Comparison of ENCODE assay signal across 32 cellular contexts in the genomic region with DNA sequence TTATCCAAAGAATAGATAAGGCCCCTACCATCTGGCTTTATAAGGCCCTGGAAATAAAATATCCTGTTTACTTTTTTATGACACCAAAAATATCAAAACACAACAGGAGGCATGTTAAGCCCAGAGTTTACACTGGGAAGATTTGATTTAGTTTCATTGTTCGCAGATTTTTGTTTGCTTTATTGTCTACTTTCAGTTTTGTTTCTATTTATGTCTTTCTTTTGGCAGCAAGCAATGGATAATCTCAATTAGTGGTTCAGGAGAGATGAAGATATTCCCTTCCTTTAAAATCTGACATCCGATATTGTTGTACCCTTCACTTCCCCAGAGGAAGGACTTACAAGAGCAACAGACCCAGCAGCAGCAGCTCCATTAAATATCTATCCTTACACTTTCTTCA.
"Had no signal": no experiment of that assay in that cellular context is flagged by ENCODE, and none has a peak within 500 bp of the region (broad histone marks: within the 10 kb centered on the region; RNA-seq: fewer than 3 reads in every experiment).

No MANE protein-coding gene starts in this region.

- H3K27ac Mint-ChIP-seq: activated CD4-positive, alpha-beta memory T cell treated with anti-CD3 and anti-CD28 coated beads for 36 hours; activated CD4-positive, alpha-beta T cell treated with anti-CD3 and anti-CD28 coated beads for 36 hours; activated CD4-positive, alpha-beta T cell treated with anti-CD3 and anti-CD28 coated beads, Interleukin-2, amount 10 ng/mL, durations not matched to agents 24 days and 14 days; activated CD8-positive, alpha-beta memory T cell treated with anti-CD3 and anti-CD28 coated beads, Interleukin-2, amount 10 ng/mL, durations not matched to agents 7 days and 5 days; activated CD8-positive, alpha-beta T cell treated with anti-CD3 and anti-CD28 coated beads, Interleukin-2, amount 10 ng/mL, durations not matched to agents 7 days and 5 days; activated naive CD4-positive, alpha-beta T cell treated with anti-CD3 and anti-CD28 coated beads for 36 hours; activated naive CD4-positive, alpha-beta T cell treated with anti-CD3 and anti-CD28 coated beads, Interleukin-2, amount 50 U/mL, for 24 hours; activated naive CD8-positive, alpha-beta T cell treated with anti-CD3 and anti-CD28 coated beads for 36 hours; activated T-helper 1 cell treated with anti-CD3 and anti-CD28 coated beads, Interleukin-12 subunit alpha, Interleukin-12 subunit beta, Interleukin-2, Interleukin-4 antibody, amounts not matched to agents 30 ng/mL and 10 ng/mL and 1 ng/mL, durations not matched to agents 14 hours and 24 hours and 36 hours; activated T-helper 2 cell treated with anti-CD3 and anti-CD28 coated beads, Interferon-gamma antibody, Interleukin-2, Interleukin-4, amounts not matched to agents 10 μg/mL and 5 μg/mL and 100 μg/mL, durations not matched to agents 14 hours and 24 hours and 36 hours; brain had no signal

- H3K27me3 ChIP-seq: ascending aorta, breast epithelium, cardiac muscle cell, colonic mucosa, esophagus squamous epithelium, gastroesophageal sphincter, heart right ventricle, hepatocyte had no signal

- H3K27ac ChIP-seq: ascending aorta, breast epithelium, cardiac muscle cell, colonic mucosa, epithelial cell of prostate, esophagus squamous epithelium, gastroesophageal sphincter, heart right ventricle, hepatocyte had no signal

- H3K27me3 Mint-ChIP-seq: activated CD4-positive, alpha-beta memory T cell treated with anti-CD3 and anti-CD28 coated beads for 36 hours; activated CD4-positive, alpha-beta T cell treated with anti-CD3 and anti-CD28 coated beads for 36 hours; activated CD4-positive, alpha-beta T cell treated with anti-CD3 and anti-CD28 coated beads, Interleukin-2, amount 10 ng/mL, durations not matched to agents 24 days and 14 days; activated CD8-positive, alpha-beta memory T cell treated with anti-CD3 and anti-CD28 coated beads, Interleukin-2, amount 10 ng/mL, durations not matched to agents 7 days and 5 days; activated naive CD4-positive, alpha-beta T cell treated with anti-CD3 and anti-CD28 coated beads, Interleukin-2, amount 50 U/mL, for 24 hours; brain had no signal

- DNase-seq: activated CD4-positive, alpha-beta memory T cell treated with anti-CD3 and anti-CD28 coated beads for 36 hours; activated CD4-positive, alpha-beta T cell treated with anti-CD3 and anti-CD28 coated beads for 36 hours; activated CD4-positive, alpha-beta T cell treated with anti-CD3 and anti-CD28 coated beads, Interleukin-2, amount 10 ng/mL, durations not matched to agents 24 days and 14 days; activated CD4-positive, CD25-positive, alpha-beta regulatory T cell; activated CD4-positive, CD25-positive, alpha-beta regulatory T cell treated with anti-CD3 and anti-CD28 coated beads, Interleukin-2, amount 50 U/mL, for 72 hours; activated CD8-positive, alpha-beta memory T cell treated with anti-CD3 and anti-CD28 coated beads, Interleukin-2, amount 10 ng/mL, durations not matched to agents 7 days and 5 days; activated CD8-positive, alpha-beta memory T cell treated with anti-CD3 and anti-CD28 coated beads, Interleukin-2, amount 50 U/mL, for 4 hours; activated CD8-positive, alpha-beta T cell treated with anti-CD3 and anti-CD28 coated beads, Interleukin-2, amount 10 ng/mL, durations not matched to agents 7 days and 5 days; activated effector memory CD4-positive, alpha-beta T cell treated with anti-CD3 and anti-CD28 coated beads, Interleukin-2, amount 50 U/mL, for 16 hours; activated naive CD4-positive, alpha-beta T cell treated with anti-CD3 and anti-CD28 coated beads for 36 hours; activated naive CD8-positive, alpha-beta T cell treated with anti-CD3 and anti-CD28 coated beads for 36 hours; activated T-cell treated with anti-CD3 and anti-CD28 coated beads, Interleukin-2, amount 50 U/mL, for 1 hour; activated T-cell treated with anti-CD3 and anti-CD28 coated beads, Interleukin-2, amount 50 U/mL, for 48 hours; central memory CD4-positive, alpha-beta T cell; cerebellar nuclear complex; colonic mucosa; effector CD8-positive, alpha-beta T cell; esophagus squamous epithelium; foreskin melanocyte; heart right ventricle had no signal

- H3K4me3 Mint-ChIP-seq: activated CD4-positive, alpha-beta memory T cell treated with anti-CD3 and anti-CD28 coated beads for 36 hours; activated CD4-positive, alpha-beta T cell treated with anti-CD3 and anti-CD28 coated beads for 36 hours; activated CD4-positive, alpha-beta T cell treated with anti-CD3 and anti-CD28 coated beads, Interleukin-2, amount 10 ng/mL, durations not matched to agents 24 days and 14 days; activated CD8-positive, alpha-beta memory T cell treated with anti-CD3 and anti-CD28 coated beads, Interleukin-2, amount 10 ng/mL, durations not matched to agents 7 days and 5 days; activated CD8-positive, alpha-beta T cell treated with anti-CD3 and anti-CD28 coated beads, Interleukin-2, amount 10 ng/mL, durations not matched to agents 7 days and 5 days; activated naive CD4-positive, alpha-beta T cell treated with anti-CD3 and anti-CD28 coated beads for 36 hours; activated naive CD4-positive, alpha-beta T cell treated with anti-CD3 and anti-CD28 coated beads, Interleukin-2, amount 50 U/mL, for 24 hours; activated naive CD8-positive, alpha-beta T cell treated with anti-CD3 and anti-CD28 coated beads for 36 hours; activated T-helper 1 cell treated with anti-CD3 and anti-CD28 coated beads, Interleukin-12 subunit alpha, Interleukin-12 subunit beta, Interleukin-2, Interleukin-4 antibody, amounts not matched to agents 30 ng/mL and 10 ng/mL and 1 ng/mL, durations not matched to agents 14 hours and 24 hours and 36 hours; brain had no signal

- H3K4me2 ChIP-seq: hepatocyte had no signal

- H3K4me3 ChIP-seq: ascending aorta, breast epithelium, cardiac muscle cell, colonic mucosa, esophagus squamous epithelium, gastroesophageal sphincter, heart right ventricle, hepatocyte had no signal

- H3K4me1 ChIP-seq: ascending aorta, breast epithelium, colonic mucosa, esophagus squamous epithelium, gastroesophageal sphincter, heart right ventricle had no signal

- H3K4me1 Mint-ChIP-seq: activated CD4-positive, alpha-beta T cell treated with anti-CD3 and anti-CD28 coated beads for 36 hours; activated CD4-positive, alpha-beta T cell treated with anti-CD3 and anti-CD28 coated beads, Interleukin-2, amount 10 ng/mL, durations not matched to agents 24 days and 14 days; activated CD8-positive, alpha-beta memory T cell treated with anti-CD3 and anti-CD28 coated beads, Interleukin-2, amount 10 ng/mL, durations not matched to agents 7 days and 5 days; activated naive CD4-positive, alpha-beta T cell treated with anti-CD3 and anti-CD28 coated beads, Interleukin-2, amount 50 U/mL, for 24 hours; activated naive CD8-positive, alpha-beta T cell treated with anti-CD3 and anti-CD28 coated beads for 36 hours had no signal

- ATAC-seq: activated CD4-positive, alpha-beta T cell treated with anti-CD3 and anti-CD28 coated beads for 36 hours; activated CD8-positive, alpha-beta memory T cell treated with anti-CD3 and anti-CD28 coated beads, Interleukin-2, amount 10 ng/mL, durations not matched to agents 7 days and 5 days; activated CD8-positive, alpha-beta T cell treated with anti-CD3 and anti-CD28 coated beads, Interleukin-2, amount 10 ng/mL, durations not matched to agents 7 days and 5 days; gastroesophageal sphincter; heart right ventricle had no signal

- H2AFZ ChIP-seq: hepatocyte had no signal

- H3K36me3 Mint-ChIP-seq: activated CD4-positive, alpha-beta memory T cell treated with anti-CD3 and anti-CD28 coated beads for 36 hours; activated CD8-positive, alpha-beta memory T cell treated with anti-CD3 and anti-CD28 coated beads, Interleukin-2, amount 10 ng/mL, durations not matched to agents 7 days and 5 days; activated naive CD4-positive, alpha-beta T cell treated with anti-CD3 and anti-CD28 coated beads, Interleukin-2, amount 50 U/mL, for 24 hours; activated naive CD8-positive, alpha-beta T cell treated with anti-CD3 and anti-CD28 coated beads for 36 hours; brain had no signal

- H3K79me2 ChIP-seq: hepatocyte had no signal

- H3K9me3 ChIP-seq: ascending aorta, colonic mucosa had no signal

- H3K36me3 ChIP-seq: ascending aorta, breast epithelium, cardiac muscle cell, colonic mucosa, esophagus squamous epithelium, gastroesophageal sphincter, heart right ventricle had no signal

- FAIRE-seq: endometrium, endothelial cell of umbilical vein had no signal
